19 cellular contexts compared by ENCODE assay signal in genomic region chr9:1580215-1580614, GRCh38.
DNase-seq lines count a peak whose midpoint lies in the region; ATAC-seq, FAIRE-seq and TF ChIP-seq lines count a peak whose summit lies in the region.
"Had no signal": no experiment of that assay in that cellular context is flagged by ENCODE, and none has a peak within 500 bp of the region (broad histone marks: within the 10 kb centered on the region; RNA-seq: fewer than 3 reads in every experiment).

No MANE protein-coding gene starts in this region.

- no peak overlapping the region for H3K4me3 ChIP-seq in tibial nerve
- H3K4me3 ChIP-seq: left ventricle myocardium inferior, upper lobe of right lung had no signal

- TF ChIP-seq CTCF in tibial nerve (IDR thresholded peaks at IDR 0.05) = no peak

- TF ChIP-seq POLR2A in tibial nerve (IDR thresholded peaks at IDR 0.05) = no peak

- H3K4me1 ChIP-seq in tibial nerve = no peaks in the 10 kb centered on the region
- H3K4me1 ChIP-seq: left ventricle myocardium inferior, upper lobe of right lung had no signal

- ATAC-seq in GM18517 (IDR thresholded peaks at IDR 0.05; ENCODE audit: unreplicated experiment) (peak; percentile 95), GM19467 (IDR thresholded peaks at IDR 0.05; ENCODE audit: unreplicated experiment) (peak; percentile 92), HG02840 (IDR thresholded peaks at IDR 0.05; ENCODE audit: low FRiP score, unreplicated experiment) (peak; percentile 94), HG03460 (IDR thresholded peaks at IDR 0.05; ENCODE audit: unreplicated experiment) (peak; percentile 96)
- ATAC-seq: upper lobe of right lung had no signal

- TF ChIP-seq EP300 in tibial nerve (IDR thresholded peaks at IDR 0.05) = no peak

- no peak for DNase-seq in tibial nerve (ENCODE audit: low spot score in 2 of 2)
- no peak for DNase-seq in Kasumi-1 (lab: John Stamatoyannopoulos, UW)
- no peak for DNase-seq in activated naive CD4-positive, alpha-beta T cell treated with anti-CD3 and anti-CD28 coated beads, Interleukin-2, amount 50 U/mL, for 16 hours
- no peak for DNase-seq in HTR-8/SVneo (ENCODE audit: insufficient read length, low spot score)
- DNase-seq: activated CD4-positive, alpha-beta T cell treated with anti-CD3 and anti-CD28 coated beads, Interleukin-2, amount 50 U/mL, for 1 hour; cortex of kidney; DMS 273 treated with DMSO at 0.1 percent for 48 hours; hypothalamus; left ventricle myocardium inferior; naive B cell; NCI-H2029; NCI-H82; upper lobe of right lung had no signal

- no peak for FAIRE-seq in HTR-8/SVneo (lab: Jason Lieb, UNC)
- FAIRE-seq: astrocyte, H54 had no signal

- H3K9me3 ChIP-seq in tibial nerve = peaks cover 0 to 11% (median 0%) of the 10 kb centered on the region in 4 donors
- H3K9me3 ChIP-seq: upper lobe of right lung had no signal

- no peak overlapping the region for H3K27ac ChIP-seq in tibial nerve
- H3K27ac ChIP-seq: left ventricle myocardium inferior, upper lobe of right lung had no signal

- no peaks in the 10 kb centered on the region for H3K27me3 ChIP-seq in tibial nerve
- H3K27me3 ChIP-seq: upper lobe of right lung had no signal

- no peaks in the 10 kb centered on the region for H3K36me3 ChIP-seq in tibial nerve
- H3K36me3 ChIP-seq: left ventricle myocardium inferior, upper lobe of right lung had no signal
